Comparison of ENCODE assay signal across 9 cellular contexts in the genomic region with DNA sequence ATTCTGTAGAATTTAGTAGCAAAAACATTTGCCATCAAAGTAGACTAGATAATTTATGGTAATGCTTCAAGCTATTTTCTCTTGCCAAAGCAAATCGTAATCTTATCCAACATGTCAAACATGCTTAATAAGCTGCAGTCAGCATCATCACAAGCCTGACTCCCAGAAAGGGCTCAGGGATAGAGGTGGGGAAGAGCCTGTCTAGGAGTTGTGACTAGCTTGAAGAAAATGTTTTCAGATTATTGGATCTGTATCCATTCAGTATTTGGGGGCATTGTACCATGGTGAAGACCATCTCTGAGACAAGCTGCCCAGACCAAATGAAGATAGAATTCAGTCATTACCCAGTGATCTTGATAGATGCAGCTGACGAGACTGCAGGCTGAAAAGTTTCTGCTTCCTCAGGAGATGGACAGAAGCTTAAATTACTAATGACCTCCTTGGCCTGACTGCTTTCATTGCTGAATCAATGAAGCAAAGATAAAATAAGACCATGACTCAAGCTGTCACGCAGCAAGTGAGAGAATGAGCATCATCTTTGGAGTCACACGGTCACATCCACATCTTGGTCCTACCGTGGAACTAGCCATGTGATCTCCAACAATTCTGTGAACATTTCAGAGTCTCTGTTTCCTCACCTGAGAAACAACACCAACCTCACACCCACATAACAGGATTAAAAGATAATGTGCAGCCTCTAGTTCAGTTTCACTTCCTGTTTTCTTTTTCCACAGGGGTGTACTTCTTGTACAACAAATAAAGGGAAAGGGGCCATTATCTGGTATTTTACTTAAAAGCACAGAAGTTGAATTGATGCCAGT. TPM values are rescaled to one million over a fixed set of nuclear protein-coding genes. Genes with fewer than 3 reads are reported as not detected.
DNase-seq lines count a peak whose midpoint lies in the region; ATAC-seq, FAIRE-seq and TF ChIP-seq lines count a peak whose summit lies in the region.
"Had no signal": no experiment of that assay in that cellular context is flagged by ENCODE, and none has a peak within 500 bp of the region (broad histone marks: within the 10 kb centered on the region; RNA-seq: fewer than 3 reads in every experiment).

No MANE protein-coding gene starts in this region.

- H3K4me1 ChIP-seq in Caco-2 (0 out of 2 replicates have a peak, but pooled peaks cover 5% of the 10 kb centered on the region), esophagus muscularis mucosa (peaks cover 0 to 16% (median 9%) of the 10 kb centered on the region in 4 donors)

- H3K27me3 Mint-ChIP-seq in activated CD4-positive, alpha-beta T cell treated with anti-CD3 and anti-CD28 coated beads, Interleukin-2, amount 10 ng/mL, durations not matched to agents 7 days and 5 days, result no peaks in the 10 kb centered on the region
- H3K27me3 Mint-ChIP-seq in Caco-2 (ENCODE audit: insufficient read depth, unreplicated experiment), result no peaks in the 10 kb centered on the region

- H3K4me3 Mint-ChIP-seq in activated CD4-positive, alpha-beta T cell treated with anti-CD3 and anti-CD28 coated beads, Interleukin-2, amount 10 ng/mL, durations not matched to agents 7 days and 5 days, result peak overlapping the region; percentile 48
- no peak overlapping the region for H3K4me3 Mint-ChIP-seq in Caco-2 (ENCODE audit: unreplicated experiment)

- ATAC-seq in HG03135 (IDR thresholded peaks at IDR 0.05; ENCODE audit: unreplicated experiment), result peak; percentile 89

- H3K27ac ChIP-seq in esophagus muscularis mucosa (replicated peaks in 1 of 4), result no peak overlapping the region

- no peak for TF ChIP-seq CTCF in Caco-2 (IDR thresholded peaks at IDR 0.05; ENCODE audit: insufficient read depth in 1 of 2, low read depth in 1 of 2, low read length in 1 of 2, severe bottlenecking in 1 of 2, unreplicated experiment in 1 of 2)
- no peak for TF ChIP-seq CTCF in esophagus muscularis mucosa (IDR thresholded peaks at IDR 0.05)

- intact Hi-C loops in Caco-2 (cut with micrococcal nuclease; ENCODE audit: unreplicated experiment) (no loop called here), esophagus muscularis mucosa (cut with DNase I) (no loop called here)

- H3K9me3 Mint-ChIP-seq in activated CD4-positive, alpha-beta T cell treated with anti-CD3 and anti-CD28 coated beads, Interleukin-2, amount 10 ng/mL, durations not matched to agents 7 days and 5 days, result no peaks in the 10 kb centered on the region
- no peaks in the 10 kb centered on the region for H3K9me3 Mint-ChIP-seq in Caco-2 (ENCODE audit: unreplicated experiment)

- WGBS in esophagus muscularis mucosa, result 77% methylated on average over 5 of the region's 5 CpGs

- CTCF ChIA-PET in activated CD4-positive, alpha-beta T cell treated with anti-CD3 and anti-CD28 coated beads, Interleukin-2, amount 10 ng/mL, durations not matched to agents 7 days and 5 days (lab: Charles Lee), result interaction anchor here (0.8 to 1.4 kb wide), 4 partner anchors 9 to 165 kb away, joined by 3 to 6 read pairs (median 4); a partner anchor contains a TSS
- CTCF ChIA-PET in Caco-2 (lab: Charles Lee), result no interaction called here

- no TSS peak for BruUV-seq in Caco-2 (replicated peaks; lab: Mats Ljungman, UMichigan)

- H3K27me3 ChIP-seq in Caco-2 (replicated peaks; ENCODE audit: control insufficient read depth, insufficient read depth, low read length), result no peaks in the 10 kb centered on the region
- H3K27me3 ChIP-seq in esophagus muscularis mucosa, result no peaks in the 10 kb centered on the region

- H3K36me3 ChIP-seq in Caco-2 (ENCODE audit: control insufficient read depth, insufficient read depth, low read length) (no peaks in the 10 kb centered on the region), esophagus muscularis mucosa (peaks cover 0 to 38% (median 10%) of the 10 kb centered on the region in 4 donors)

- peaks cover 85% of the 10 kb centered on the region for H3K36me3 Mint-ChIP-seq in activated CD4-positive, alpha-beta T cell treated with anti-CD3 and anti-CD28 coated beads, Interleukin-2, amount 10 ng/mL, durations not matched to agents 7 days and 5 days (ENCODE audit: low read depth)
- H3K36me3 Mint-ChIP-seq in Caco-2 (ENCODE audit: insufficient read depth, unreplicated experiment), result no peaks in the 10 kb centered on the region

- no peaks in the 10 kb centered on the region for H3K9me3 ChIP-seq in Caco-2
- H3K9me3 ChIP-seq in esophagus muscularis mucosa, result no peaks in the 10 kb centered on the region

- no peak for TF ChIP-seq EP300 in esophagus muscularis mucosa (IDR thresholded peaks at IDR 0.05)

- peaks cover 74% of the 10 kb centered on the region for H3K4me1 Mint-ChIP-seq in activated CD4-positive, alpha-beta T cell treated with anti-CD3 and anti-CD28 coated beads, Interleukin-2, amount 10 ng/mL, durations not matched to agents 7 days and 5 days
- peaks cover 6% of the 10 kb centered on the region for H3K4me1 Mint-ChIP-seq in Caco-2 (ENCODE audit: low read depth, unreplicated experiment)

- peak; percentile 36 for DNase-seq in stimulated activated CD4-positive, alpha-beta T cell treated with anti-CD3 and anti-CD28 coated beads, Interleukin-4, amount 100 ng/mL, for 24 hours
- no peak for DNase-seq in stimulated activated CD4-positive, alpha-beta T cell treated with anti-CD3 and anti-CD28 coated beads, Interleukin-15, amount 100 ng/mL, for 24 hours
- DNase-seq in activated CD4-positive, alpha-beta T cell treated with anti-CD3 and anti-CD28 coated beads, Interleukin-2, amount 10 ng/mL, durations not matched to agents 7 days and 5 days, result peak; percentile 63
- peak; percentile 9 for DNase-seq in stimulated activated naive CD4-positive, alpha-beta T cell treated with Interleukin-2 at 50 U/mL for 16 hours (lab: John Stamatoyannopoulos, UW)
- no peak for DNase-seq in Caco-2
- DNase-seq in HTR-8/SVneo (ENCODE audit: insufficient read length, low spot score), result no peak
- no peak for DNase-seq in esophagus muscularis mucosa (ENCODE audit: extremely low spot score)

- POLR2A ChIA-PET in activated CD4-positive, alpha-beta T cell treated with anti-CD3 and anti-CD28 coated beads, Interleukin-2, amount 10 ng/mL, durations not matched to agents 7 days and 5 days (lab: Charles Lee), result interaction anchor here (0.6 to 1.4 kb wide), 2 partner anchors 9 to 78 kb away, joined by 3 to 4 read pairs; a partner anchor contains a TSS
- POLR2A ChIA-PET in Caco-2 (lab: Charles Lee), result no interaction called here

- TF ChIP-seq POLR2A in esophagus muscularis mucosa (IDR thresholded peaks at IDR 0.05; ENCODE audit: low read depth), result no peak

- no peak for FAIRE-seq in HTR-8/SVneo (lab: Jason Lieb, UNC)
- FAIRE-seq: G401.6 had no signal

- H3K4me3 ChIP-seq in Caco-2 (ENCODE audit: low read depth, low read length) (no peak overlapping the region), esophagus muscularis mucosa (no peak overlapping the region)

- peak overlapping the region; percentile 91 for H3K27ac Mint-ChIP-seq in activated CD4-positive, alpha-beta T cell treated with anti-CD3 and anti-CD28 coated beads, Interleukin-2, amount 10 ng/mL, durations not matched to agents 7 days and 5 days
- no peak overlapping the region for H3K27ac Mint-ChIP-seq in Caco-2 (ENCODE audit: unreplicated experiment)

RNA-seq across cellular contexts. Expression of a gene that starts 9.4 kb away (rescaled TPM):
- total RNA-seq in activated CD4-positive, alpha-beta T cell treated with anti-CD3 and anti-CD28 coated beads, Interleukin-2, amount 10 ng/mL, durations not matched to agents 7 days and 5 days, result 100 to 1,000 TPM; 122 to 138 TPM
- 3.9 and 4.5 TPM in 2 replicates for total RNA-seq in Caco-2 (2022)
- total RNA-seq in esophagus muscularis mucosa, result 10 to 100 TPM in 1 of 4 donors, 1 to 10 TPM in 3; 6.6 to 12.3 (median 7.3) TPM

RNA-seq across cellular contexts. Expression of a gene that starts 50.2 kb away (rescaled TPM):
- total RNA-seq in activated CD4-positive, alpha-beta T cell treated with anti-CD3 and anti-CD28 coated beads, Interleukin-2, amount 10 ng/mL, durations not matched to agents 7 days and 5 days, result 10 to 100 TPM; 91.4 to 97.2 TPM
- 21.4 and 21.9 TPM in 2 replicates for total RNA-seq in Caco-2 (2022)
- total RNA-seq in esophagus muscularis mucosa, result 10 to 100 TPM; 55.2 to 80.2 (median 65.6) TPM

Comparison
In these comparisons a context has a peak if more than half of its experiments do, and no peak if none do; other contexts are left out.
1. DNase-seq: peak in stimulated activated CD4-positive, alpha-beta T cell treated with anti-CD3 and anti-CD28 coated beads, Interleukin-4, amount 100 ng/mL, for 24 hours (single experiment), activated CD4-positive, alpha-beta T cell treated with anti-CD3 and anti-CD28 coated beads, Interleukin-2, amount 10 ng/mL, durations not matched to agents 7 days and 5 days (single experiment) and stimulated activated naive CD4-positive, alpha-beta T cell treated with Interleukin-2 at 50 U/mL for 16 hours (single experiment); none in stimulated activated CD4-positive, alpha-beta T cell treated with anti-CD3 and anti-CD28 coated beads, Interleukin-15, amount 100 ng/mL, for 24 hours (single experiment), Caco-2 (0 of 2), HTR-8/SVneo (single experiment) and esophagus muscularis mucosa (single experiment).
2. RNA of a gene that starts 9.4 kb away (total RNA-seq): 122 to 138 TPM in activated CD4-positive, alpha-beta T cell treated with anti-CD3 and anti-CD28 coated beads, Interleukin-2, amount 10 ng/mL, durations not matched to agents 7 days and 5 days; 6.6 to 12.3 TPM in esophagus muscularis mucosa and 3.9 to 4.5 TPM in Caco-2; every median in the first group is over 4 times any median in the second.